Comparison of ENCODE assay signal across 1 cellular context in genomic region chr1:6995789-6996188, GRCh38.
TF ChIP-seq lines count a peak whose summit lies in the region.

No MANE protein-coding gene starts in this region.

TF ChIP-seq in GM23338, 12 proteins besides CTCF, POLR2A, EP300 and RAD21 (continued from another document):
- TF ChIP-seq ZNF462 (CRISPR knock-in tag; IDR thresholded peaks at IDR 0.05) (no peak), EZH2 (IDR thresholded peaks at IDR 0.05; ENCODE audit: low read depth, unreplicated experiment) (no peak), CREB1 (CRISPR knock-in tag; IDR thresholded peaks at IDR 0.05; ENCODE audit: low read depth) (no peak)
